16 cellular contexts compared by ENCODE assay signal in genomic region chr12:30748150-30748549, GRCh38. TPM values are rescaled to one million over a fixed set of nuclear protein-coding genes. Genes with fewer than 3 reads are reported as not detected.
DNase-seq lines count a peak whose midpoint lies in the region; FAIRE-seq and TF ChIP-seq lines count a peak whose summit lies in the region.
"Had no signal": no experiment of that assay in that cellular context is flagged by ENCODE, and none has a peak within 500 bp of the region (broad histone marks: within the 10 kb centered on the region; RNA-seq: fewer than 3 reads in every experiment).

No MANE protein-coding gene starts in this region.

- no peak overlapping the region for H3K4me3 ChIP-seq in choroid plexus epithelial cell (ENCODE audit: low read depth, low read length)
- H3K4me3 ChIP-seq in fibroblast of the aortic adventitia (ENCODE audit: low read depth, low read length), result no peak overlapping the region

- no peak for FAIRE-seq in H54 (lab: Jason Lieb, UNC)
- FAIRE-seq: G401.6, GM12892 had no signal

- TF ChIP-seq POLR2A in H54 (IDR thresholded peaks at IDR 0.05; ENCODE audit: low read depth, low read length), result no peak

- DNase-seq in amniotic epithelial cell (ENCODE audit: low read depth), result peak; percentile 9
- DNase-seq in choroid plexus epithelial cell (ENCODE audit: low read depth), result peak; percentile 31
- peak; percentile 39 for DNase-seq in fibroblast of the aortic adventitia (ENCODE audit: low read depth)
- no peak for DNase-seq in H54 (ENCODE audit: insufficient read length, low spot score)
- no peak for DNase-seq in kidney tubule cell (ENCODE audit: low spot score)
- no peak for DNase-seq in NCI-H774 (lab: John Stamatoyannopoulos, UW)
- DNase-seq: C1 segment of cervical spinal cord; Caco-2; CD4-positive, CD25-positive, alpha-beta regulatory T cell; CD8-positive, alpha-beta T cell; DMS153; DND-41; GOT3; H7 had no signal

- no peak for TF ChIP-seq CTCF in choroid plexus epithelial cell (conservative IDR thresholded peaks at IDR 0.05; ENCODE audit: low read depth, low read length)
- TF ChIP-seq CTCF in fibroblast of the aortic adventitia (IDR thresholded peaks at IDR 0.05; ENCODE audit: insufficient read depth, low read length), result no peak

RNA-seq across cellular contexts. Expression of gene CAPRIN2, which starts 6.6 kb away (rescaled TPM):
- total RNA-seq in fibroblast of the aortic adventitia (ENCODE audit: low replicate concordance), result 16.4 and 82.2 TPM in 2 replicates

RNA-seq across cellular contexts. Expression of gene IPO8, which starts 52.5 kb away (rescaled TPM):
- 40.9 and 49.8 TPM in 2 replicates for total RNA-seq in fibroblast of the aortic adventitia (ENCODE audit: low replicate concordance)

Comparison
In these comparisons a context has a peak if more than half of its experiments do, and no peak if none do; other contexts are left out.
1. DNase-seq: peak in amniotic epithelial cell (single experiment), choroid plexus epithelial cell (single experiment) and fibroblast of the aortic adventitia (single experiment); none in H54 (single experiment), kidney tubule cell (single experiment) and NCI-H774 (single experiment).